ENCODE assay signal across 1 cellular context in the genomic region with DNA sequence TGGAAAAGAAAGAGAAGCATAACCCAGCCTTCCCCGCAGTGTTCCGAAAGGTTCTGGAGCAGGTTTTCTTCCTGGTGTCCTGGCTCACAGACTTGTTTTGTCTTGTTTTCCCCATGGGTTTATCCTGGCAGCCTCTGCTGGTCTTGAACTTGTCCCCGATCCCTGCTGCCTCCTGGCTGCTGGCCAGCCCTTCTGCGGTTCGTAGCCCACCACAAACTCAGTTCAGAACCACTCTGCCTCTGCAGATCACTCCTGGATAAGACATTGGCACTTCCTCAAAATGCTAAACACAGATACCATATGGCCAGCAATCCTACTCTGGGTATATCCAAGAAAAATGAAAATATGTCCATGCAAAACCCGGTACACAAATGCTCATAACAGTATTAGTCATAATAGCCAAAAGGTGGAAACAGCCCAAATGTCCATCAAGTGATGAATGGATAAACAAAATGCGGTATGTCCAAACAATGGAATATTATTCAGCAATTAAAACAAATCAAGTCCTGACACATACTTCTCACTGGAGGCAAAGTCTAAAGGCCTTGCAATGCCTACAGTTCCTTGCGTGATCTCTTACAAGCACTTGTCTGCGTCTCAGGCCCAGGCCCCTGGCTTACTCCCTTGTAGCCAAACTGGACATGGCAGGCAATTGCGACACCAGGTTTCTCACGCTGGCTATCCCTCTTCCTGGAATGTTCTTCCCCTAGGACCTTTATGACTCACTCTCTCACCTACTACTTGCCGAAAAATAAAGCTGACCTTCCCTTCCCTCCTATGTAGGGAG.
A peak's percentile ranks its signal among the peaks of the same experiment; 100 is the strongest.
TF ChIP-seq lines count a peak whose summit lies in the region.

No MANE protein-coding gene starts in this region.

TF ChIP-seq in GM12878, 131 proteins besides CTCF, POLR2A, EP300 and RAD21:
- TF ChIP-seq SPI1 (IDR thresholded peaks at IDR 0.05; ENCODE audit: borderline replicate concordance, insufficient read depth, low read depth, low read length) (peak; percentile 33; the same call in 1 of the 2 replicates), RFX5 (IDR thresholded peaks at IDR 0.05; ENCODE audit: low read depth, low read length) (no peak), SMAD5 (IDR thresholded peaks at IDR 0.05; ENCODE audit: low read depth) (no peak)
- TF ChIP-seq, protein P1, sequence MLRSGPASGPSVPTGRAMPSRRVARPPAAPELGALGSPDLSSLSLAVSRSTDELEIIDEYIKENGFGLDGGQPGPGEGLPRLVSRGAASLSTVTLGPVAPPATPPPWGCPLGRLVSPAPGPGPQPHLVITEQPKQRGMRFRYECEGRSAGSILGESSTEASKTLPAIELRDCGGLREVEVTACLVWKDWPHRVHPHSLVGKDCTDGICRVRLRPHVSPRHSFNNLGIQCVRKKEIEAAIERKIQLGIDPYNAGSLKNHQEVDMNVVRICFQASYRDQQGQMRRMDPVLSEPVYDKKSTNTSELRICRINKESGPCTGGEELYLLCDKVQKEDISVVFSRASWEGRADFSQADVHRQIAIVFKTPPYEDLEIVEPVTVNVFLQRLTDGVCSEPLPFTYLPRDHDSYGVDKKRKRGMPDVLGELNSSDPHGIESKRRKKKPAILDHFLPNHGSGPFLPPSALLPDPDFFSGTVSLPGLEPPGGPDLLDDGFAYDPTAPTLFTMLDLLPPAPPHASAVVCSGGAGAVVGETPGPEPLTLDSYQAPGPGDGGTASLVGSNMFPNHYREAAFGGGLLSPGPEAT (IDR thresholded peaks at IDR 0.05; ENCODE audit: low read depth): no peak
